Comparison of ENCODE assay signal across 9 cellular contexts in genomic region chr12:51368640-51369517, GRCh38. TPM values are rescaled to one million over a fixed set of nuclear protein-coding genes. Genes with fewer than 3 reads are reported as not detected.
DNase-seq lines count a peak whose midpoint lies in the region; ATAC-seq and TF ChIP-seq lines count a peak whose summit lies in the region.
"Had no signal": no experiment of that assay in that cellular context is flagged by ENCODE, and none has a peak within 500 bp of the region (broad histone marks: within the 10 kb centered on the region; RNA-seq: fewer than 3 reads in every experiment).

No MANE protein-coding gene starts in this region.

- ATAC-seq in GM18511 (IDR thresholded peaks at IDR 0.05; ENCODE audit: unreplicated experiment) (peak; percentile 98), HG02588 (IDR thresholded peaks at IDR 0.05; ENCODE audit: unreplicated experiment) (peak; percentile 98), sciatic nerve (peak; percentile 62)

- 0 out of 2 replicates have a peak, but pooled peaks cover 3% of the 10 kb centered on the region for H3K36me3 ChIP-seq in HAP-1 (replicated peaks)

- DNase-seq in NB4 (ENCODE audit: low read depth) (peak; percentile 96), dorsolateral prefrontal cortex (no peak), sciatic nerve (ENCODE audit: low spot score) (no peak), AG08395 (ENCODE audit: low spot score) (no peak), HAP-1 (ENCODE audit: low spot score in 2 of 2) (no peak)
- DNase-seq in activated CD4-positive, alpha-beta T cell treated with anti-CD3 and anti-CD28 coated beads for 48 hours, result peak; percentile 89

- peak overlapping the region in 31 of 59 donors; percentile 4 to 100 (median 48) for H3K27ac ChIP-seq in dorsolateral prefrontal cortex

- TF ChIP-seq CTCF in NB4 (IDR thresholded peaks at IDR 0.05; ENCODE audit: low read depth, low read length) (no peak), dorsolateral prefrontal cortex (IDR thresholded peaks at IDR 0.05 in 54 of 56, conservative IDR thresholded peaks at IDR 0.05 in 2 of 56; ENCODE audit: low read depth in 1 of 56, partially characterized antibody in 56 of 56) (no peak)

- H3K4me3 ChIP-seq in NB4 (ENCODE audit: low read depth, low read length), result no peak overlapping the region
- no peak overlapping the region for H3K4me3 ChIP-seq in dorsolateral prefrontal cortex
- no peak overlapping the region for H3K4me3 ChIP-seq in HAP-1

- no peaks in the 10 kb centered on the region for H3K9me3 ChIP-seq in HAP-1

- in situ Hi-C loops in HAP-1 (cut with MboI; ENCODE audit: low sequenced_read_pairs), result no loop called here

- TF ChIP-seq POLR2A in NB4 (IDR thresholded peaks at IDR 0.05; ENCODE audit: extremely low read depth, insufficient read length), result no peak

- intact Hi-C loops in dorsolateral prefrontal cortex (cut with DNase I) (no loop called here), sciatic nerve (cut with DNase I) (no loop called here)

- H3K4me1 ChIP-seq in HAP-1, result peaks cover 9% of the 10 kb centered on the region; the same call in 1 of the 2 replicates

- no peaks in the 10 kb centered on the region for H3K27me3 ChIP-seq in dorsolateral prefrontal cortex
- no peaks in the 10 kb centered on the region for H3K27me3 ChIP-seq in HAP-1 (ENCODE audit: low read depth)

RNA-seq across cellular contexts. Expression of gene GALNT6, which starts 22.3 kb away (rescaled TPM):
- total RNA-seq in dorsolateral prefrontal cortex (100 to 1,000 TPM in 1 of 120 experiments, 10 to 100 TPM in 91, 1 to 10 TPM in 28; 3.0 to 100 (median 19.1) TPM), sciatic nerve (4.0 TPM)

RNA-seq across cellular contexts. Expression of gene CELA1, which starts 22.4 kb away (rescaled TPM):
- total RNA-seq in dorsolateral prefrontal cortex, result 1 to 10 TPM in 1 of 120 experiments, not detected in 119; 1.0 TPM
- total RNA-seq in sciatic nerve, result not detected
- total RNA-seq: SK-MEL-5 had no signal

RNA-seq across cellular contexts. Expression of gene BIN2, which starts 44.9 kb away (rescaled TPM):
- total RNA-seq in dorsolateral prefrontal cortex (10 to 100 TPM in 4 of 120 experiments, 1 to 10 TPM in 116; 1.1 to 12.8 (median 3.8) TPM), sciatic nerve (11.2 TPM)
- total RNA-seq: SK-MEL-5 had no signal

RNA-seq across cellular contexts. Expression of gene SLC4A8, which starts 55.8 kb away (rescaled TPM):
- total RNA-seq in dorsolateral prefrontal cortex, result 100 to 1,000 TPM in 73 of 120 experiments, 10 to 100 TPM in 47; 45.6 to 158 (median 109) TPM
- 1.2 TPM for total RNA-seq in sciatic nerve

Comparison
In these comparisons a context has a peak if more than half of its experiments do, and no peak if none do; other contexts are left out.
1. DNase-seq: peak in NB4 (single experiment) and activated CD4-positive, alpha-beta T cell treated with anti-CD3 and anti-CD28 coated beads for 48 hours (single experiment); none in dorsolateral prefrontal cortex (0 of 10), sciatic nerve (single experiment), AG08395 (single experiment) and HAP-1 (0 of 2).
2. Peak in every context shown above with its lines, with median percentiles within 50 percentile points of each other: ATAC-seq.